In the genomic region with DNA sequence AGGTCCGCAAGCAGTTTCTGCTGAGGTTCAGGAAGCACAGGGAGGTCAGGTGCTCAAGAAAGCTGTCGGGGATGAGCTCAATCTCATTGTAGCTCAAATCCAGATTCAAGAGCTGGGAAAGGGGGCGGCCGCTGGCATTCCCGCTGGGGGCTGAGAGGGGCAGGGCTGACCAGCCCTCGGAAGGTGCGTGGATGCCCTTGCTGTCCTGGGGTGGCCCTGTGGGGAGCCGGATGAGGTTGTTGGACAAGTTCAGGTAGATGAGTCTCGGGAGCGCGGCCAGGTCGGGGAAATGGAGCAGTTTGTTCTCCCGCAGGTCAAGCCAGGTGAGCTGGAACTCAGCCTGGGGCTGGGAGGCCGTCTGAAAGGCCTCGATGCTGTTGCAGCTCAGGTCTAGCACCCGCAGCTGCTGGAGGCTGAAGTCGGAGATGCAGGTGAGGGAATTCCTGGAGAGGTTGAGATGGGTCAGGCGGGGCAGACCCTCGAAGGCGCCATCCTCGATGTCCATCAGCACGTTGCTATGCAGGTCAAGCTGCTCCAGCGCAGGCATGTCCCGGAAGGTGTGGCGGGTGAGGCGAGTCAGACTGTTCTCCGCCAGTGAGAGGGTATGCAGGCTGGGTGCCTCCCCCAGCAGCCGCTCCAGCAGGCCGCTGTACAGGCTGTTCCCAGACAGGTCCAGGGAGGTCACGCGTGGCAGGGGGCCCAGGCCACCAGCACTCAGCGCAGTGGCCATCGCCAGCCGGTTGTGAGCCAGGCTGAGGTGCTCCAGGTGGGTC, we compare ENCODE assay signal across 26 cellular contexts. TPM values are rescaled to one million over a fixed set of nuclear protein-coding genes. Genes with fewer than 3 reads are reported as not detected.
DNase-seq lines count a peak whose midpoint lies in the region; ATAC-seq and TF ChIP-seq lines count a peak whose summit lies in the region.
"Had no signal": no experiment of that assay in that cellular context is flagged by ENCODE, and none has a peak within 500 bp of the region (broad histone marks: within the 10 kb centered on the region; RNA-seq: fewer than 3 reads in every experiment).

No MANE protein-coding gene starts in this region.

- H2BK120ac ChIP-seq in trophoblast cell (ENCODE audit: insufficient read depth, low read length, poor library complexity), result no peak overlapping the region

- H3K4me2 ChIP-seq in trophoblast cell (ENCODE audit: low read length), result no peak overlapping the region

- H3K36me3 ChIP-seq in trophoblast cell (ENCODE audit: control insufficient read depth in 1 of 2, insufficient read depth in 2 of 2, low read length in 2 of 2) (peaks cover 65 to 69% of the 10 kb centered on the region in 2 experiments), esophagus squamous epithelium (peaks cover 0 to 40% (median 0%) of the 10 kb centered on the region in 3 donors), brain microvascular endothelial cell (replicated peaks) (peaks cover 28% of the 10 kb centered on the region)

- peaks cover 10 to 29% (median 10%) of the 10 kb centered on the region in 3 donors for H3K27me3 Mint-ChIP-seq in CD14-positive monocyte (ENCODE audit: low read depth in 3 of 3)
- H3K27me3 Mint-ChIP-seq: effector memory CD8-positive, alpha-beta T cell had no signal

- H4K8ac ChIP-seq in trophoblast cell (ENCODE audit: low read depth, low read length), result no peak overlapping the region

- H3K23ac ChIP-seq in trophoblast cell (ENCODE audit: low read length), result no peak overlapping the region

- H2BK12ac ChIP-seq in trophoblast cell (ENCODE audit: low read length), result no peak overlapping the region

- H3K27me3 ChIP-seq in trophoblast cell (ENCODE audit: insufficient read depth, low read length) (no peaks in the 10 kb centered on the region), esophagus squamous epithelium (peaks cover 0 to 6% (median 0%) of the 10 kb centered on the region in 4 donors), brain microvascular endothelial cell (replicated peaks) (no peaks in the 10 kb centered on the region)
- H3K27me3 ChIP-seq: gastroesophageal sphincter had no signal

- peaks cover 0 to 5% of the 10 kb centered on the region in 2 experiments for H3K4me1 ChIP-seq in trophoblast cell (ENCODE audit: control insufficient read depth in 1 of 2, insufficient read depth in 2 of 2, low read length in 2 of 2)
- peaks cover 0 to 58% (median 26%) of the 10 kb centered on the region in 3 donors for H3K4me1 ChIP-seq in esophagus squamous epithelium

- no peak for ATAC-seq in left cardiac atrium
- ATAC-seq in stimulated activated naive CD8-positive, alpha-beta T cell treated with anti-CD3 and anti-CD28 coated beads, Interleukin-15, Interleukin-2, amounts not matched to agents 100 U/mL and 50 U/mL, for 24 hours, result no peak
- ATAC-seq: effector memory CD8-positive, alpha-beta T cell; gastroesophageal sphincter; GM12878; naive thymus-derived CD4-positive, alpha-beta T cell had no signal

- peaks cover 25% of the 10 kb centered on the region for H3K4me1 Mint-ChIP-seq in CD14-positive monocyte

- DNase-seq in CD14-positive monocyte (ENCODE audit: low spot score) (peak; percentile 41), LNCaP clone FGC (ENCODE audit: low read depth) (peak; percentile 75), left cardiac atrium (peak; percentile 17), trophoblast cell (peak; percentile 98 to 99), HK-2 (ENCODE audit: unreplicated experiment) (no peak), esophagus squamous epithelium (lab: John Stamatoyannopoulos, UW) (no peak), brain microvascular endothelial cell (no peak)
- DNase-seq in stimulated activated naive CD8-positive, alpha-beta T cell treated with anti-CD3 and anti-CD28 coated beads, Interleukin-15, Interleukin-2, amounts not matched to agents 100 U/mL and 50 U/mL, for 24 hours, result no peak
- DNase-seq: activated CD4-positive, alpha-beta T cell treated with anti-CD3 and anti-CD28 coated beads, Interleukin-2, amount 50 U/mL, for 1 hour; activated CD8-positive, alpha-beta memory T cell treated with anti-CD3 and anti-CD28 coated beads, Interleukin-2, amount 50 U/mL, for 48 hours; activated naive CD8-positive, alpha-beta T cell treated with anti-CD3 and anti-CD28 coated beads, Interleukin-2, amount 10 ng/mL, durations not matched to agents 7 days and 5 days; CD8-positive, alpha-beta memory T cell; DMS79 treated with DMSO at 0.1 percent for 48 hours; effector memory CD8-positive, alpha-beta T cell; naive thymus-derived CD4-positive, alpha-beta T cell; NCI-H1694; NCI-H2171 treated with DMSO at 0.1 percent for 48 hours; SHP77 treated with DMSO at 0.1 percent for 48 hours; stimulated activated naive CD4-positive, alpha-beta T cell; T-helper 1 cell had no signal

- H3K79me2 ChIP-seq in trophoblast cell (ENCODE audit: control insufficient read depth, insufficient read depth, low read length, poor library complexity), result no peaks in the 10 kb centered on the region

- intact Hi-C loops in CD14-positive monocyte (cut with micrococcal nuclease), result no loop called here
- intact Hi-C loops in left cardiac atrium (cut with DNase I), result loop anchor here in 1 of 2 donors (10.0 kb wide), 1 partner anchor 46 kb away; no protein-coding TSS in a partner anchor
- intact Hi-C loops in esophagus squamous epithelium (cut with DNase I), result no loop called here

- no peak for TF ChIP-seq POLR2A in esophagus squamous epithelium (IDR thresholded peaks at IDR 0.05)

- no peak overlapping the region for H2AFZ ChIP-seq in trophoblast cell (ENCODE audit: insufficient read depth, low read length, poor library complexity)

- no peak overlapping the region for H3K4ac ChIP-seq in trophoblast cell (ENCODE audit: low read depth, low read length)

- no peak for TF ChIP-seq CTCF in CD14-positive monocyte (IDR thresholded peaks at IDR 0.05)
- TF ChIP-seq CTCF in LNCaP clone FGC (IDR thresholded peaks at IDR 0.05; ENCODE audit: control insufficient read depth, extremely low read depth, insufficient read depth), result no peak
- no peak for TF ChIP-seq CTCF in esophagus squamous epithelium (IDR thresholded peaks at IDR 0.05)
- TF ChIP-seq CTCF in brain microvascular endothelial cell (IDR thresholded peaks at IDR 0.05; ENCODE audit: low read depth, low read length, missing control alignments), result no peak

- peaks cover 3% of the 10 kb centered on the region for H3K9me3 ChIP-seq in trophoblast cell (ENCODE audit: insufficient read depth, low read depth, low read length)
- no peaks in the 10 kb centered on the region for H3K9me3 ChIP-seq in esophagus squamous epithelium
- H3K9me3 ChIP-seq: gastroesophageal sphincter had no signal

- no peak overlapping the region for H3K4me3 Mint-ChIP-seq in CD14-positive monocyte
- H3K4me3 Mint-ChIP-seq: activated naive CD8-positive, alpha-beta T cell treated with anti-CD3 and anti-CD28 coated beads, Interleukin-2, amount 10 ng/mL, durations not matched to agents 7 days and 5 days; CD8-positive, alpha-beta memory T cell; effector memory CD8-positive, alpha-beta T cell; memory B cell; naive thymus-derived CD4-positive, alpha-beta T cell had no signal

- no peak overlapping the region for H3K9ac ChIP-seq in trophoblast cell (ENCODE audit: low read length)

- in situ Hi-C loops in brain microvascular endothelial cell (cut with HindIII; ENCODE audit: low pct_ligation_motif_present, low sequenced_read_pairs), result no loop called here

- H3K36me3 Mint-ChIP-seq in CD14-positive monocyte, result no peaks in the 10 kb centered on the region
- H3K36me3 Mint-ChIP-seq: activated naive CD8-positive, alpha-beta T cell treated with anti-CD3 and anti-CD28 coated beads, Interleukin-2, amount 10 ng/mL, durations not matched to agents 7 days and 5 days; CD8-positive, alpha-beta memory T cell; memory B cell; naive thymus-derived CD4-positive, alpha-beta T cell had no signal

- H3K27ac Mint-ChIP-seq in CD14-positive monocyte, result no peak overlapping the region
- H3K27ac Mint-ChIP-seq: activated naive CD8-positive, alpha-beta T cell treated with anti-CD3 and anti-CD28 coated beads, Interleukin-2, amount 10 ng/mL, durations not matched to agents 7 days and 5 days; activated T-helper 2 cell treated with anti-CD3 and anti-CD28 coated beads, Interferon-gamma antibody, Interleukin-2, Interleukin-4, amounts not matched to agents 10 μg/mL and 5 μg/mL and 100 μg/mL, durations not matched to agents 14 hours and 24 hours and 36 hours; effector memory CD8-positive, alpha-beta T cell; memory B cell; naive thymus-derived CD4-positive, alpha-beta T cell; progenitor cell of endocrine pancreas had no signal

- H4K91ac ChIP-seq in trophoblast cell (ENCODE audit: low read depth, low read length), result no peak overlapping the region

- no CpG with 5 or more reads among the region's 34 CpGs for WGBS in trophoblast cell (ENCODE audit: extremely low coverage, insufficient coverage, insufficient read length)
- 65 to 93% methylated on average over 4 to 13 of the region's 34 CpGs for WGBS in esophagus squamous epithelium, 2 donors

- H3K27ac ChIP-seq in trophoblast cell (ENCODE audit: low read depth, low read length) (no peak overlapping the region), esophagus squamous epithelium (peak overlapping the region in 1 of 4 donors; percentile 5), brain microvascular endothelial cell (no peak overlapping the region)
- H3K27ac ChIP-seq: gastroesophageal sphincter had no signal

- no peak overlapping the region for H3K14ac ChIP-seq in trophoblast cell (ENCODE audit: low read length)

- H3K79me1 ChIP-seq in trophoblast cell (ENCODE audit: low read length), result no peaks in the 10 kb centered on the region

- H2AK5ac ChIP-seq in trophoblast cell (ENCODE audit: low read length), result no peak overlapping the region

- H2BK5ac ChIP-seq in trophoblast cell (ENCODE audit: low read depth, low read length, poor library complexity), result no peak overlapping the region

- no peak overlapping the region for H4K12ac ChIP-seq in trophoblast cell (ENCODE audit: low read depth, low read length)

- H3K4me3 ChIP-seq in LNCaP clone FGC (ENCODE audit: low read depth, low read length) (no peak overlapping the region), trophoblast cell (ENCODE audit: low read depth, low read length) (no peak overlapping the region), esophagus squamous epithelium (no peak overlapping the region), brain microvascular endothelial cell (ENCODE audit: low read depth, low read length) (no peak overlapping the region)
- H3K4me3 ChIP-seq: gastroesophageal sphincter, GM12878 had no signal

- no peaks in the 10 kb centered on the region for H3K9me3 Mint-ChIP-seq in CD14-positive monocyte
- H3K9me3 Mint-ChIP-seq: activated naive CD8-positive, alpha-beta T cell treated with anti-CD3 and anti-CD28 coated beads, Interleukin-2, amount 10 ng/mL, durations not matched to agents 7 days and 5 days; activated T-helper 2 cell treated with anti-CD3 and anti-CD28 coated beads, Interferon-gamma antibody, Interleukin-2, Interleukin-4, amounts not matched to agents 10 μg/mL and 5 μg/mL and 100 μg/mL, durations not matched to agents 14 hours and 24 hours and 36 hours; CD8-positive, alpha-beta memory T cell; effector memory CD8-positive, alpha-beta T cell; memory B cell had no signal

- H3K18ac ChIP-seq in trophoblast cell (ENCODE audit: low read length), result no peak overlapping the region

RNA-seq across cellular contexts. Expression of a gene that starts 9.8 kb away (rescaled TPM):
- not detected for polyA plus RNA-seq in CD14-positive monocyte
- total RNA-seq in left cardiac atrium, result 10 to 100 TPM; 43.8 to 88.2 TPM
- 39.7 and 40.3 TPM in 2 replicates for polyA plus RNA-seq in trophoblast cell (2013)
- total RNA-seq in esophagus squamous epithelium, result 10 to 100 TPM in 2 of 4 donors, 1 to 10 TPM in 2; 3.0 to 23.4 (median 8.5) TPM
- total RNA-seq: HT-29 had no signal
- polyA plus RNA-seq: naive thymus-derived CD4-positive, alpha-beta T cell had no signal

Comparison
In these comparisons a context has a peak if more than half of its experiments do, and no peak if none do; other contexts are left out.
1. DNase-seq: peak in CD14-positive monocyte (single experiment), LNCaP clone FGC (single experiment), left cardiac atrium (single experiment) and trophoblast cell (2 of 2); none in HK-2 (single experiment), esophagus squamous epithelium (single experiment), brain microvascular endothelial cell (single experiment) and stimulated activated naive CD8-positive, alpha-beta T cell treated with anti-CD3 and anti-CD28 coated beads, Interleukin-15, Interleukin-2, amounts not matched to agents 100 U/mL and 50 U/mL, for 24 hours (single experiment).